In the genomic region with DNA sequence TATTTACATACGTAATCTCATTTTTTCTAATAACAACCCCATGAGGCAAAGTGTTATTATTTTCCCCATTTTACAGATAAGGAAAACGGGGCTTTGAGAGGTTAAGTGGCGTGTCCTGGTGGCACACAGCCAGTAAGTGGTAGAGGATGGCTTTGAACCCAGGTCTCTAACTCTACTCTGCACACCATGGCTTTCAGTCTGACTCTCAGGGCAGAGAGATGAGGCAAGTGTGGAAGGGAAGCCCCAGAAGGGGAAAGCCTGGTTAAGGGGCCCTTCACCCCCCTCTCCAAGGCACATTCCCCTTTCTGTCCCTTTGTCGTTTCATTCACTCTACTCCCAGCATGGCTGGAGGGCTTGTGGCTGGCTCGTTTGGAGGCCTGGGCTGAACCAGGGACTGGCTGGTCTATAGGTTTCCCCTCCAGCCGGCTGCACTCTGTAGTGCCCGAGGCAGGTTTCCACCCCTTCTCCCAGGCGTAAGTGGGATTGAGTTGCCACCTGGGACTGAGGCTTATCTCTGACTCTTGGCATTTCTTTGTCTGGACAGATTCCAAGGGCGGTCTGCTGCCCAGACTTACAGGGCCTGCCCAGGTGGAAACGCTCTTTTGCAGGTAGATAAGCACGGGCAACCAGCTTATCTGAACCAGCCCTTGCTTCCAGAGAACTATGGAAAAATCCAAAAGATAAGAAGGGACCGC, we compare ENCODE assay signal across 10 cellular contexts. TPM values are rescaled to one million over a fixed set of nuclear protein-coding genes. Genes with fewer than 3 reads are reported as not detected.
A peak's percentile ranks its signal among the peaks of the same experiment; 100 is the strongest.
DNase-seq lines count a peak whose midpoint lies in the region; ATAC-seq and TF ChIP-seq lines count a peak whose summit lies in the region.
"Had no signal": no experiment of that assay in that cellular context is flagged by ENCODE, and none has a peak within 500 bp of the region (broad histone marks: within the 10 kb centered on the region; RNA-seq: fewer than 3 reads in every experiment).

No MANE protein-coding gene starts in this region.

- H3K9me3 ChIP-seq in duodenal mucosa (ENCODE audit: control insufficient read depth in 1 of 2, low read length in 2 of 2) (no peaks in the 10 kb centered on the region), osteoblast (ENCODE audit: low read depth, low read length) (no peaks in the 10 kb centered on the region)

- H3K4me1 ChIP-seq in duodenal mucosa (ENCODE audit: control insufficient read depth in 1 of 2, insufficient read depth in 2 of 2, low read length in 2 of 2) = peaks cover 40 to 47% of the 10 kb centered on the region in 2 donors
- H3K4me1 ChIP-seq in osteoblast (ENCODE audit: insufficient read depth, low read length) = peaks cover 9% of the 10 kb centered on the region

- ATAC-seq in HG03521 (IDR thresholded peaks at IDR 0.05; ENCODE audit: unreplicated experiment) = no peak
- ATAC-seq in GM21381 (IDR thresholded peaks at IDR 0.05; ENCODE audit: unreplicated experiment) = no peak

- H3K27ac Mint-ChIP-seq in IgD-negative memory B cell = peak overlapping the region; percentile 90 to 97 (median 95)

- H3K9me3 Mint-ChIP-seq in IgD-negative memory B cell = no peaks in the 10 kb centered on the region

- no peaks in the 10 kb centered on the region for H4K20me1 ChIP-seq in osteoblast (ENCODE audit: insufficient read depth, low read length)

- peak overlapping the region; percentile 76 to 92 (median 84) for H3K4me3 Mint-ChIP-seq in IgD-negative memory B cell

- H3K36me3 ChIP-seq in duodenal mucosa (ENCODE audit: control insufficient read depth in 1 of 2, insufficient read depth in 2 of 2, low read length in 2 of 2) (peaks cover 16 to 22% of the 10 kb centered on the region in 2 donors), osteoblast (ENCODE audit: insufficient read depth, low read length) (no peaks in the 10 kb centered on the region)

- H3K4me2 ChIP-seq in osteoblast (ENCODE audit: insufficient read depth, low read length) = no peak overlapping the region

- DNase-seq in D341Med (ENCODE audit: low spot score) (peak; percentile 84), osteoblast (ENCODE audit: insufficient read length, low spot score, missing footprints) (peak; percentile 26), germinal center (ENCODE audit: low spot score) (no peak), AG08396 (ENCODE audit: low spot score) (no peak)
- DNase-seq: DND-41; stimulated activated CD4-positive, alpha-beta T cell treated with anti-CD3 and anti-CD28 coated beads, Interleukin-4, amount 100 ng/mL, for 4 hours had no signal

- H3K9ac ChIP-seq in duodenal mucosa (ENCODE audit: low read depth in 1 of 2, low read length in 2 of 2) = peak overlapping the region; percentile 58 to 82

- H3K4me3 ChIP-seq in duodenal mucosa (ENCODE audit: low read depth in 1 of 2, low read length in 2 of 2) = no peak overlapping the region
- H3K4me3 ChIP-seq in osteoblast (ENCODE audit: insufficient read depth, low read length) = no peak overlapping the region

- peaks cover 24% of the 10 kb centered on the region for H3K36me3 Mint-ChIP-seq in IgD-negative memory B cell

- no peak overlapping the region for H2AFZ ChIP-seq in osteoblast (ENCODE audit: low read length)

- TF ChIP-seq CTCF in osteoblast (IDR thresholded peaks at IDR 0.05; ENCODE audit: extremely low read depth, low read depth, low read length) = no peak

- peaks cover 36 to 75% (median 73%) of the 10 kb centered on the region in 3 donors for H3K4me1 Mint-ChIP-seq in IgD-negative memory B cell

- peaks cover 2% of the 10 kb centered on the region for H3K27me3 Mint-ChIP-seq in IgD-negative memory B cell

- no peaks in the 10 kb centered on the region for H3K79me2 ChIP-seq in osteoblast (ENCODE audit: insufficient read depth, low read length)

- no peaks in the 10 kb centered on the region for H3K27me3 ChIP-seq in duodenal mucosa (ENCODE audit: control insufficient read depth in 1 of 2, insufficient read depth in 2 of 2, low read length in 2 of 2)
- no peaks in the 10 kb centered on the region for H3K27me3 ChIP-seq in osteoblast (ENCODE audit: insufficient read depth, low read length)

- H3K27ac ChIP-seq in duodenal mucosa (ENCODE audit: low read depth, low read length) (peak overlapping the region; percentile 95), osteoblast (ENCODE audit: low read depth, low read length) (no peak overlapping the region)

RNA-seq across cellular contexts. Expression of gene SEMA4B, which starts 12.1 kb away (rescaled TPM):
- 191 TPM for polyA plus RNA-seq in IgD-negative memory B cell
- total RNA-seq in osteoblast = 8.7 and 15.9 TPM in 2 replicates

RNA-seq across cellular contexts. Expression of gene CIB1, which starts 20.5 kb away (rescaled TPM):
- 304 TPM for polyA plus RNA-seq in IgD-negative memory B cell
- total RNA-seq in osteoblast = 21.4 and 23.0 TPM in 2 replicates

RNA-seq across cellular contexts. Expression of gene GDPGP1, which starts 20.7 kb away (rescaled TPM):
- 1.3 TPM for polyA plus RNA-seq in IgD-negative memory B cell
- total RNA-seq in osteoblast = 8.0 and 9.7 TPM in 2 replicates

RNA-seq across cellular contexts. Expression of gene TTLL13, which starts 36.1 kb away (rescaled TPM):
- polyA plus RNA-seq in IgD-negative memory B cell = 0.08 TPM
- under 0.01 TPM in 2 replicates for total RNA-seq in osteoblast

RNA-seq across cellular contexts. Expression of gene NGRN, which starts 52.2 kb away (rescaled TPM):
- 63.4 TPM for polyA plus RNA-seq in IgD-negative memory B cell
- total RNA-seq in osteoblast = 56.0 and 68.4 TPM in 2 replicates

Comparison
In these comparisons a context has a peak if more than half of its experiments do, and no peak if none do; other contexts are left out.
1. DNase-seq: peak in D341Med (single experiment) and osteoblast (single experiment); none in germinal center (single experiment) and AG08396 (single experiment).